ENCODE assay signal across 26 cellular contexts in genomic region chr4:100076753-100077152, GRCh38.
DNase-seq lines count a peak whose midpoint lies in the region; ATAC-seq, FAIRE-seq and TF ChIP-seq lines count a peak whose summit lies in the region.
"Had no signal": no experiment of that assay in that cellular context is flagged by ENCODE, and none has a peak within 500 bp of the region (broad histone marks: within the 10 kb centered on the region; RNA-seq: fewer than 3 reads in every experiment).

No MANE protein-coding gene starts in this region.

- DNase-seq in activated CD4-positive, CD25-positive, alpha-beta regulatory T cell treated with anti-CD3 and anti-CD28 coated beads, Interleukin-2, amount 50 U/mL, for 72 hours = no peak
- no peak for DNase-seq in CD8-positive, alpha-beta T cell
- DNase-seq in bronchial epithelial cell (ENCODE audit: low read depth) (peak; percentile 22), T-helper 9 cell (no peak)
- DNase-seq: activated CD8-positive, alpha-beta memory T cell treated with anti-CD3 and anti-CD28 coated beads, Interleukin-2, amount 50 U/mL, for 4 hours; effector CD4-positive, alpha-beta T cell; GDM1; left ventricle myocardium superior; NCI-H187; NCI-H2227 treated with DMSO at 0.1 percent for 48 hours; small intestine; stimulated activated CD4-positive, alpha-beta T cell treated with anti-CD3 and anti-CD28 coated beads, Interleukin-4, amount 100 ng/mL, for 24 hours; T1000 had no signal

- H3K36me3 Mint-ChIP-seq in CD8-positive, alpha-beta T cell = no peaks in the 10 kb centered on the region
- H3K36me3 Mint-ChIP-seq: neural progenitor cell had no signal

- H3K27ac ChIP-seq in CD8-positive, alpha-beta T cell (ENCODE audit: low read depth, low read length) = no peak overlapping the region
- H3K27ac ChIP-seq: BLaER1 treated with 17β-estradiol and CSF1 and Interleukin-3, amounts not matched to agents 10 nM and 100 nM; neural progenitor cell had no signal

- H3K4me1 ChIP-seq in CD8-positive, alpha-beta T cell (ENCODE audit: insufficient read depth, low read length) = no peaks in the 10 kb centered on the region
- H3K4me1 ChIP-seq: neural progenitor cell had no signal

- ATAC-seq in activated CD4-positive, CD25-positive, alpha-beta regulatory T cell treated with anti-CD3 and anti-CD28 coated beads, Interleukin-2, amount 50 U/mL, for 24 hours = peak; percentile 58 to 70
- ATAC-seq in CD8-positive, alpha-beta T cell = peak; percentile 23
- ATAC-seq in HG03159 (IDR thresholded peaks at IDR 0.05; ENCODE audit: unreplicated experiment) (peak; percentile 50), GM19463 (IDR thresholded peaks at IDR 0.05; ENCODE audit: unreplicated experiment) (no peak), GM21515 (IDR thresholded peaks at IDR 0.05; ENCODE audit: unreplicated experiment) (no peak)
- ATAC-seq: left ventricle myocardium superior, SK-N-SH treated with all-trans-retinoic acid at 6 μM for 48 hours had no signal

- no peaks in the 10 kb centered on the region for H3K36me3 ChIP-seq in CD8-positive, alpha-beta T cell (ENCODE audit: insufficient read depth, low read length)
- no peaks in the 10 kb centered on the region for H3K36me3 ChIP-seq in bronchial epithelial cell (ENCODE audit: control insufficient read depth, insufficient read depth, low read length)
- H3K36me3 ChIP-seq: BLaER1 treated with 17β-estradiol and CSF1 and Interleukin-3, amounts not matched to agents 10 nM and 100 nM; neural progenitor cell had no signal

- TF ChIP-seq CTCF in CD8-positive, alpha-beta T cell (IDR thresholded peaks at IDR 0.05) = no peak
- no peak for TF ChIP-seq CTCF in bronchial epithelial cell (IDR thresholded peaks at IDR 0.05; ENCODE audit: insufficient read depth, low read length, severe bottlenecking)

- no peaks in the 10 kb centered on the region for H3K27me3 Mint-ChIP-seq in CD8-positive, alpha-beta T cell (ENCODE audit: low read depth)
- H3K27me3 Mint-ChIP-seq: progenitor cell of endocrine pancreas had no signal

- no peak overlapping the region for H3K4me3 ChIP-seq in CD8-positive, alpha-beta T cell (ENCODE audit: low read depth, low read length)
- H3K4me3 ChIP-seq in bronchial epithelial cell (ENCODE audit: low read depth, low read length) = no peak overlapping the region
- H3K4me3 ChIP-seq: BLaER1 treated with 17β-estradiol and CSF1 and Interleukin-3, amounts not matched to agents 10 nM and 100 nM; neural progenitor cell had no signal

- no peaks in the 10 kb centered on the region for H3K9me3 Mint-ChIP-seq in CD8-positive, alpha-beta T cell
- H3K9me3 Mint-ChIP-seq: neural progenitor cell had no signal

- H3K4me3 Mint-ChIP-seq in CD8-positive, alpha-beta T cell = no peak overlapping the region
- H3K4me3 Mint-ChIP-seq: neural progenitor cell had no signal

- POLR2A ChIA-PET in CD8-positive, alpha-beta T cell (lab: Charles Lee) = no interaction called here

- no peak for FAIRE-seq in bronchial epithelial cell (lab: Jason Lieb, UNC)
- FAIRE-seq: A204.1, astrocyte, D721Med, GM12891, RCC 7860, small intestine had no signal

- CTCF ChIA-PET in CD8-positive, alpha-beta T cell (lab: Charles Lee) = interaction anchor here (5.8 kb wide), 1 partner anchor 16 kb away, joined by 27 read pairs; no protein-coding TSS in a partner anchor

- peaks cover 4% of the 10 kb centered on the region for H3K4me1 Mint-ChIP-seq in CD8-positive, alpha-beta T cell (ENCODE audit: low read depth)
- H3K4me1 Mint-ChIP-seq: neural progenitor cell had no signal

- H3K9me3 ChIP-seq in CD8-positive, alpha-beta T cell (ENCODE audit: low read length) = no peaks in the 10 kb centered on the region

- H3K27me3 ChIP-seq in CD8-positive, alpha-beta T cell (ENCODE audit: insufficient read depth, low read length) = no peaks in the 10 kb centered on the region
- H3K27me3 ChIP-seq in bronchial epithelial cell (ENCODE audit: control insufficient read depth, insufficient read depth, low read length) = no peaks in the 10 kb centered on the region
- H3K27me3 ChIP-seq: BLaER1 treated with 17β-estradiol and CSF1 and Interleukin-3, amounts not matched to agents 10 nM and 100 nM; neural progenitor cell had no signal

- intact Hi-C loops in CD8-positive, alpha-beta T cell (cut with DNase I, micrococcal nuclease) = no loop called here

- no peak overlapping the region for H3K27ac Mint-ChIP-seq in CD8-positive, alpha-beta T cell
- H3K27ac Mint-ChIP-seq: neural progenitor cell, progenitor cell of endocrine pancreas had no signal

Comparison
In these comparisons a context has a peak if more than half of its experiments do, and no peak if none do; other contexts are left out.
1. ATAC-seq: peak in activated CD4-positive, CD25-positive, alpha-beta regulatory T cell treated with anti-CD3 and anti-CD28 coated beads, Interleukin-2, amount 50 U/mL, for 24 hours (2 of 2), CD8-positive, alpha-beta T cell (single experiment) and HG03159 (single experiment); none in GM19463 (single experiment) and GM21515 (single experiment).